Comparison of ENCODE assay signal across 1 cellular context in the genomic region with DNA sequence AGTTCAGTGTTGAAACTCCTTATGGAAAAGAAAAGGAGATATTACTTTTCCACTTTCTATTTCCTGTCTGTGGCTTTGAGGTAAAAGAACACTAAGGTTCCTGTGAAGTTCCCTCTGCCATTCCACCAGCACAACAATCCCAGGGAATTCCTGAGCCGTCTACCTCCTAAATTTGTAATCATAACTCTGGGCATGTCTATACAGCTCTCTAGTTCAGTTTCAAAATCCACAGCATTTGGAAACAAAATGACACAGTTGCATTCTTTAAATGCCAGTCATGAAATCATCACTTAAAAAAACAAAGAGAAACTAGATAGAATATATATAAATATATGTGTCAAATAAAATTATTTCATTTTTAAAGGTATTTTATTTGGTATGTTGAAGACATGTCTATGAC.
TF ChIP-seq lines count a peak whose summit lies in the region.

No MANE protein-coding gene starts in this region.

TF ChIP-seq in endothelial cell of umbilical vein, 7 proteins besides CTCF, POLR2A, EP300 and RAD21:
- TF ChIP-seq JUN (IDR thresholded peaks at IDR 0.05; ENCODE audit: borderline replicate concordance, insufficient read depth, insufficient read length, low read depth): no peak
- TF ChIP-seq FOS (IDR thresholded peaks at IDR 0.05; ENCODE audit: borderline replicate concordance, insufficient read depth, low read length): no peak
- no peak for TF ChIP-seq MYC (IDR thresholded peaks at IDR 0.05; ENCODE audit: low read depth, low read length)
- TF ChIP-seq EZH2 (IDR thresholded peaks at IDR 0.05; ENCODE audit: borderline replicate concordance, low read depth, low read length, severe bottlenecking): no peak
- TF ChIP-seq, protein P1, sequence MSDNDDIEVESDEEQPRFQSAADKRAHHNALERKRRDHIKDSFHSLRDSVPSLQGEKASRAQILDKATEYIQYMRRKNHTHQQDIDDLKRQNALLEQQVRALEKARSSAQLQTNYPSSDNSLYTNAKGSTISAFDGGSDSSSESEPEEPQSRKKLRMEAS (IDR thresholded peaks at IDR 0.05; ENCODE audit: insufficient read depth, insufficient read length): no peak
TF ChIP-seq in endothelial cell of umbilical vein: peak in this region for 0.
